ENCODE assay signal across 8 cellular contexts in genomic region chr1:53145942-53146708, GRCh38. TPM values are rescaled to one million over a fixed set of nuclear protein-coding genes. Genes with fewer than 3 reads are reported as not detected.
A peak's percentile ranks its signal among the peaks of the same experiment; 100 is the strongest.
DNase-seq lines count a peak whose midpoint lies in the region; TF ChIP-seq lines count a peak whose summit lies in the region.

No MANE protein-coding gene starts in this region.

- intact Hi-C loops in posterior vena cava (cut with DNase I): no loop called here

- TF ChIP-seq CTCF in fibroblast of villous mesenchyme (IDR thresholded peaks at IDR 0.05; ENCODE audit: insufficient read depth, low read depth, low read length) (no peak), GM13977 (IDR thresholded peaks at IDR 0.05; ENCODE audit: extremely low read depth, insufficient read depth, missing control alignments) (no peak)

- DNase-seq in DMS53 (lab: John Stamatoyannopoulos, UW) (peak; percentile 97), RPMI7951 (ENCODE audit: low read depth) (peak; percentile 99), fibroblast of villous mesenchyme (ENCODE audit: low read depth) (peak; percentile 100), posterior vena cava (ENCODE audit: low spot score) (peak; percentile 94), anterior cingulate cortex (lab: John Stamatoyannopoulos, UW) (no peak), GM13977 (ENCODE audit: low spot score) (no peak)
- no peak for DNase-seq in activated CD4-positive, alpha-beta T cell treated with anti-CD3 and anti-CD28 coated beads for 48 hours
- no peak for DNase-seq in activated CD4-positive, alpha-beta T cell treated with anti-CD3 and anti-CD28 coated beads, Interleukin-2, amount 50 U/mL, for 48 hours

- in situ Hi-C loops in GM13977 (cut with MboI; ENCODE audit: low pct_unique_long_range_greater_than_20kb, low sequenced_read_pairs, unreplicated experiment): no loop called here

- H3K4me3 ChIP-seq in fibroblast of villous mesenchyme (ENCODE audit: low read depth, low read length): no peak overlapping the region

RNA-seq across cellular contexts. Expression of gene SLC1A7, which starts 3.7 kb away (rescaled TPM):
- not detected in 2 replicates for total RNA-seq in RPMI7951 (2014; rRNA removed; shearing (Covaris generic))
- total RNA-seq in fibroblast of villous mesenchyme (under 0.01 TPM in 2 replicates), posterior vena cava (1 to 10 TPM; 1.7 to 2.5 TPM)

RNA-seq across cellular contexts. Expression of gene CPT2, which starts 50.5 kb away (rescaled TPM):
- total RNA-seq in RPMI7951 (2014; rRNA removed; shearing (Covaris generic)): 17.4 and 19.1 TPM in 2 replicates
- total RNA-seq in fibroblast of villous mesenchyme: 13.2 and 19.0 TPM in 2 replicates
- 10 to 100 TPM in 1 of 2 donors, 1 to 10 TPM in 1; 9.6 to 16.6 TPM for total RNA-seq in posterior vena cava

Comparison
In these comparisons a context has a peak if more than half of its experiments do, and no peak if none do; other contexts are left out.
1. DNase-seq: peak in DMS53 (single experiment), RPMI7951 (single experiment), fibroblast of villous mesenchyme (single experiment) and posterior vena cava (single experiment); none in anterior cingulate cortex (0 of 58), GM13977 (single experiment), activated CD4-positive, alpha-beta T cell treated with anti-CD3 and anti-CD28 coated beads for 48 hours (single experiment) and activated CD4-positive, alpha-beta T cell treated with anti-CD3 and anti-CD28 coated beads, Interleukin-2, amount 50 U/mL, for 48 hours (0 of 2).